In genomic region chr5:54927097-54927746, GRCh38 we compare ENCODE assay signal across 29 cellular contexts. TPM values are rescaled to one million over a fixed set of nuclear protein-coding genes. Genes with fewer than 3 reads are reported as not detected.
"Had no signal": no experiment of that assay in that cellular context is flagged by ENCODE, and none has a peak within 500 bp of the region (broad histone marks: within the 10 kb centered on the region; RNA-seq: fewer than 3 reads in every experiment).

No MANE protein-coding gene starts in this region.

- H3K27me3 Mint-ChIP-seq: central memory CD8-positive, alpha-beta T cell had no signal

- ATAC-seq: foreskin keratinocyte, heart left ventricle, pancreas, sciatic nerve, upper lobe of right lung had no signal

- H3K4me3 Mint-ChIP-seq: activated CD4-positive, alpha-beta T cell treated with anti-CD3 and anti-CD28 coated beads, Interleukin-2, amount 10 ng/mL, durations not matched to agents 7 days and 5 days; central memory CD8-positive, alpha-beta T cell; immature natural killer cell; mesothelial cell of epicardium; naive B cell; neural crest cell had no signal

- H3K4me1 Mint-ChIP-seq: central memory CD8-positive, alpha-beta T cell; immature natural killer cell; mesothelial cell of epicardium; naive B cell; neural crest cell had no signal

- H3K27ac Mint-ChIP-seq: activated CD4-positive, alpha-beta T cell treated with anti-CD3 and anti-CD28 coated beads, Interleukin-2, amount 10 ng/mL, durations not matched to agents 7 days and 5 days; immature natural killer cell; mesothelial cell of epicardium; naive B cell had no signal

- H3K36me3 Mint-ChIP-seq: mesothelial cell of epicardium had no signal

- DNase-seq: activated CD4-positive, alpha-beta T cell treated with anti-CD3 and anti-CD28 coated beads, Interleukin-2, amount 10 ng/mL, durations not matched to agents 7 days and 5 days; activated naive CD4-positive, alpha-beta T cell; anterior cingulate cortex; dermis blood vessel endothelial cell; effector CD4-positive, alpha-beta T cell; foreskin keratinocyte; heart left ventricle; hypothalamus; immature natural killer cell; kidney; naive B cell; nucleus accumbens; pancreas; retina; stimulated activated CD4-positive, alpha-beta T cell treated with anti-CD3 and anti-CD28 coated beads, Interleukin-12 subunit alpha, Interleukin-12 subunit beta, amount 100 ng/mL, for 4 hours; stimulated activated CD4-positive, alpha-beta T cell treated with anti-CD3 and anti-CD28 coated beads, Interleukin-4, amount 100 ng/mL, for 1 hour; stomach; T-helper 9 cell; thyroid gland; upper lobe of right lung had no signal

RNA-seq across cellular contexts. Expression of gene ESM1, which starts 58.2 kb away (rescaled TPM):
- total RNA-seq: activated CD4-positive, alpha-beta T cell treated with anti-CD3 and anti-CD28 coated beads, Interleukin-2, amount 10 ng/mL, durations not matched to agents 7 days and 5 days; activated CD8-positive, alpha-beta memory T cell treated with anti-CD3 and anti-CD28 coated beads for 36 hours; bronchial epithelial cell; lower leg skin; mesothelial cell of epicardium; neural crest cell; prostate gland; SK-MEL-5 had no signal
